In genomic region chr3:129304141-129304540, GRCh38 we compare ENCODE assay signal across 1 cellular context.
TF ChIP-seq lines count a peak whose summit lies in the region.

No MANE protein-coding gene starts in this region.

TF ChIP-seq in H1, 55 proteins besides CTCF, POLR2A, EP300 and RAD21:
- TF ChIP-seq GABPA (IDR thresholded peaks at IDR 0.05; ENCODE audit: borderline replicate concordance, insufficient read depth, low read length) (no peak), USF2 (IDR thresholded peaks at IDR 0.05; ENCODE audit: low read length) (no peak), RXRA (IDR thresholded peaks at IDR 0.05; ENCODE audit: insufficient read depth, low read depth, low read length) (no peak), RNF2 (IDR thresholded peaks at IDR 0.05; ENCODE audit: borderline replicate concordance, low read depth, low read length, missing control alignments, poor library complexity, severe bottlenecking) (no peak), TAF7 (optimal IDR thresholded peaks at IDR 0.05; ENCODE audit: borderline replicate concordance, low read depth, low read length) (no peak), POLR2AphosphoS5 (IDR thresholded peaks at IDR 0.05; ENCODE audit: low read depth, low read length) (no peak), MAFK (IDR thresholded peaks at IDR 0.05; ENCODE audit: low read depth, low read length) (no peak), SP1 (IDR thresholded peaks at IDR 0.05; ENCODE audit: low read depth, low read length) (no peak), SAP30 (IDR thresholded peaks at IDR 0.05; ENCODE audit: insufficient read depth, insufficient replicate concordance, low read length) (no peak), SUZ12 (IDR thresholded peaks at IDR 0.05; ENCODE audit: low read length) (no peak), FOSL1 (IDR thresholded peaks at IDR 0.05; ENCODE audit: insufficient read depth, low read depth, low read length) (no peak), TBP (IDR thresholded peaks at IDR 0.05; ENCODE audit: low read depth, low read length) (no peak), CBX5 (IDR thresholded peaks at IDR 0.05; ENCODE audit: low read depth, low read length) (no peak)
